16 cellular contexts compared by ENCODE assay signal in genomic region chr17:64685705-64686104, GRCh38.
"Had no signal": no experiment of that assay in that cellular context is flagged by ENCODE, and none has a peak within 500 bp of the region (broad histone marks: within the 10 kb centered on the region; RNA-seq: fewer than 3 reads in every experiment).

No MANE protein-coding gene starts in this region.

- H3K4me1 Mint-ChIP-seq: central memory CD8-positive, alpha-beta T cell; naive B cell had no signal

- H3K4me3 Mint-ChIP-seq: central memory CD8-positive, alpha-beta T cell; dendritic cell treated with granulocyte-macrophage colony-stimulating factor and Interleukin-4, amounts not matched to agents 40 ng/mL and 50 ng/mL, for 4 days; effector memory CD8-positive, alpha-beta T cell; naive B cell had no signal

- DNase-seq: activated CD4-positive, CD25-positive, alpha-beta regulatory T cell; activated effector memory CD4-positive, alpha-beta T cell treated with anti-CD3 and anti-CD28 coated beads, Interleukin-2, amount 50 U/mL, for 16 hours; amniotic stem cell; body of pancreas; effector memory CD8-positive, alpha-beta T cell; hypothalamus; lower lobe of right lung; naive B cell; retina; stimulated activated CD4-positive, alpha-beta T cell treated with anti-CD3 and anti-CD28 coated beads, Interleukin-4, amount 100 ng/mL, for 4 hours; thyroid gland; uterus had no signal

- H3K27me3 ChIP-seq: body of pancreas, neutrophil, thyroid gland, uterus had no signal

- H3K27ac Mint-ChIP-seq: dendritic cell treated with granulocyte-macrophage colony-stimulating factor and Interleukin-4, amounts not matched to agents 40 ng/mL and 50 ng/mL, for 4 days; effector memory CD8-positive, alpha-beta T cell had no signal

- H3K9me3 Mint-ChIP-seq: activated naive CD4-positive, alpha-beta T cell treated with anti-CD3 and anti-CD28 coated beads, Interleukin-2, amount 50 U/mL, for 72 hours; central memory CD8-positive, alpha-beta T cell; dendritic cell treated with granulocyte-macrophage colony-stimulating factor and Interleukin-4, amounts not matched to agents 40 ng/mL and 50 ng/mL, for 4 days; effector memory CD8-positive, alpha-beta T cell; naive B cell had no signal

- ATAC-seq: activated naive CD4-positive, alpha-beta T cell treated with anti-CD3 and anti-CD28 coated beads, Interleukin-2, amount 50 U/mL, for 72 hours; body of pancreas; effector memory CD8-positive, alpha-beta T cell; lower lobe of right lung had no signal

- H3K4me1 ChIP-seq: body of pancreas, lower lobe of right lung, thyroid gland, uterus had no signal

- H3K36me3 ChIP-seq: lower lobe of right lung, neutrophil, thyroid gland, uterus had no signal

- H3K27ac ChIP-seq: body of pancreas, lower lobe of right lung, neutrophil, thyroid gland, uterus had no signal

- H3K36me3 Mint-ChIP-seq: activated naive CD4-positive, alpha-beta T cell treated with anti-CD3 and anti-CD28 coated beads, Interleukin-2, amount 50 U/mL, for 72 hours; naive B cell had no signal

- H3K27me3 Mint-ChIP-seq: central memory CD8-positive, alpha-beta T cell; dendritic cell treated with granulocyte-macrophage colony-stimulating factor and Interleukin-4, amounts not matched to agents 40 ng/mL and 50 ng/mL, for 4 days; effector memory CD8-positive, alpha-beta T cell; naive B cell had no signal

- H3K9me3 ChIP-seq: body of pancreas, lower lobe of right lung, neutrophil, thyroid gland, uterus had no signal

- H3K4me3 ChIP-seq: body of pancreas, lower lobe of right lung, thyroid gland, uterus had no signal
